24 cellular contexts compared by ENCODE assay signal in the genomic region with DNA sequence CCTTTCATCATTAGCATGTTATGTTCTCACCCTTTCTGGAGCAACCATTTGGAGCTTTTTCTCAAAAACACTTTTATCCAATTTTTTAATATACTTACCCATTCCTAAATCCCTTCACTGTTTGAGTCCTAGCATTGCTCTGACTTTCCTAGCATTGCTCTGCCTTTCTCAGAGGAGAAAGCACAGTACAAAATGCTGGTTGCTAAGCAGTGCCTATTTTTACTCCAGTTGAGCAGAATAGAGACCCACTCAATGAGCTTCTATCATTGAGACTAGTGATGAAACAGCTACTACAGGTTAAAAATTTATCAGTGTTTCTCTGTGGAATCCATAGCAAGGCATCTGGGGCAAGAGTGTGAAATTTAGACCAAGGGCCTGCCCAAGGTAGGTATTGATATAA. TPM values are rescaled to one million over a fixed set of nuclear protein-coding genes. Genes with fewer than 3 reads are reported as not detected.
DNase-seq lines count a peak whose midpoint lies in the region; ATAC-seq and TF ChIP-seq lines count a peak whose summit lies in the region.
"Had no signal": no experiment of that assay in that cellular context is flagged by ENCODE, and none has a peak within 500 bp of the region (broad histone marks: within the 10 kb centered on the region; RNA-seq: fewer than 3 reads in every experiment).

No MANE protein-coding gene starts in this region.

- H3K4me1 ChIP-seq in heart right ventricle, result peaks cover 0 to 44% (median 5%) of the 10 kb centered on the region in 9 donors
- H3K4me1 ChIP-seq in psoas muscle, result peaks cover 7% of the 10 kb centered on the region
- peaks cover 8% of the 10 kb centered on the region; the same call in 1 of the 2 replicates for H3K4me1 ChIP-seq in PC-9 (replicated peaks; ENCODE audit: insufficient read depth)
- H3K4me1 ChIP-seq: SJSA1 had no signal

- H3K4me2 ChIP-seq in PC-9, result no peak overlapping the region
- H3K4me2 ChIP-seq: BLaER1 had no signal

- no peak for TF ChIP-seq CTCF in Calu3 (IDR thresholded peaks at IDR 0.05; ENCODE audit: unreplicated experiment)
- TF ChIP-seq CTCF in heart right ventricle (IDR thresholded peaks at IDR 0.05), result no peak
- TF ChIP-seq CTCF in psoas muscle (IDR thresholded peaks at IDR 0.05), result no peak
- TF ChIP-seq CTCF in PC-9 (conservative IDR thresholded peaks at IDR 0.05), result no peak

- in situ Hi-C loops in KBM-7 (cut with MboI; ENCODE audit: low pct_unique_long_range_greater_than_20kb, low sequenced_read_pairs), result no loop called here

- no peak overlapping the region for H3K4me3 ChIP-seq in heart right ventricle
- H3K4me3 ChIP-seq in psoas muscle, result no peak overlapping the region
- no peak overlapping the region for H3K4me3 ChIP-seq in PC-9
- H3K4me3 ChIP-seq: BLaER1, SJSA1 had no signal

- BruUV-seq in Calu3 (replicated peaks; lab: Mats Ljungman, UMichigan) (no TSS peak), PC-9 (replicated peaks; lab: Mats Ljungman, UMichigan) (no TSS peak)

- H3K79me2 ChIP-seq in PC-9 (ENCODE audit: low read depth), result no peaks in the 10 kb centered on the region

- H3K9me3 Mint-ChIP-seq in Calu3 (ENCODE audit: low read depth, unreplicated experiment), result peaks cover 5% of the 10 kb centered on the region
- H3K9me3 Mint-ChIP-seq: CD4-positive, alpha-beta T cell; H9; HFFc6 had no signal

- H3K36me3 ChIP-seq in heart right ventricle (no peaks in the 10 kb centered on the region), psoas muscle (ENCODE audit: insufficient read depth in 1 of 2, low read depth in 1 of 2) (no peaks in the 10 kb centered on the region), PC-9 (ENCODE audit: low read depth) (no peaks in the 10 kb centered on the region)
- H3K36me3 ChIP-seq: BLaER1, SJSA1 had no signal

- CTCF ChIA-PET in Calu3 (lab: Charles Lee), result interaction anchor here (1.0 to 2.9 kb wide), 4 partner anchors 13 to 108 kb away, joined by 3 to 10 read pairs (median 4); no protein-coding TSS in a partner anchor
- CTCF ChIA-PET in PC-9 (lab: Charles Lee), result interaction anchor here (0.6 kb wide), 1 partner anchor 530 kb away, joined by 3 read pairs; no protein-coding TSS in a partner anchor

- H3K27me3 Mint-ChIP-seq in Calu3 (ENCODE audit: unreplicated experiment), result no peaks in the 10 kb centered on the region

- DNase-seq in Ammon's horn (ENCODE audit: low spot score), result peak; percentile 31
- DNase-seq in Calu3, result no peak
- DNase-seq in heart right ventricle, result no peak
- no peak for DNase-seq in psoas muscle
- DNase-seq in NCI-H1048 (lab: John Stamatoyannopoulos, UW), result no peak
- no peak for DNase-seq in KBM-7
- DNase-seq in PC-9, result no peak
- DNase-seq: CD4-positive, alpha-beta T cell; COR-L47; DMS 273 treated with DMSO at 0.1 percent for 48 hours; DMS79 treated with DMSO at 0.1 percent for 48 hours; H9; HFFc6; KG1; NCI-H1105; NCI-H2029 treated with DMSO at 0.1 percent for 48 hours; NCI-H226; NCI-H510A treated with DMSO at 0.1 percent for 48 hours; NCI-H748 treated with DMSO at 0.1 percent for 48 hours had no signal

- H4K20me1 ChIP-seq in PC-9 (ENCODE audit: insufficient read depth), result no peaks in the 10 kb centered on the region
- H4K20me1 ChIP-seq: BLaER1 had no signal

- ATAC-seq in heart right ventricle (peak in 7 of 8 donors; percentile 39 to 83 (median 66)), psoas muscle (no peak)
- ATAC-seq: Panc1 had no signal

- no peaks in the 10 kb centered on the region for H3F3A ChIP-seq in PC-9 (ENCODE audit: insufficient read depth, low read depth)

- intact Hi-C loops in Calu3 (cut with micrococcal nuclease; ENCODE audit: unreplicated experiment) (no loop called here), heart right ventricle (cut with DNase I) (no loop called here), psoas muscle (cut with DNase I) (no loop called here), PC-9 (cut with micrococcal nuclease; ENCODE audit: unreplicated experiment) (no loop called here)

- peak overlapping the region; percentile 12 for H3K27ac Mint-ChIP-seq in Calu3 (ENCODE audit: unreplicated experiment)
- H3K27ac Mint-ChIP-seq: CD4-positive, alpha-beta T cell; HFFc6 had no signal

- no peaks in the 10 kb centered on the region for H3K9me3 ChIP-seq in heart right ventricle
- no peaks in the 10 kb centered on the region for H3K9me3 ChIP-seq in psoas muscle
- no peaks in the 10 kb centered on the region for H3K9me3 ChIP-seq in PC-9 (ENCODE audit: insufficient read depth, low read depth)
- H3K9me3 ChIP-seq: BLaER1, SJSA1 had no signal

- no peak overlapping the region for H2AFZ ChIP-seq in PC-9

- POLR2A ChIA-PET in PC-9 (lab: Charles Lee; ENCODE audit: unreplicated experiment), result no interaction called here

- H3K4me3 Mint-ChIP-seq in Calu3 (ENCODE audit: low read depth, unreplicated experiment), result peak overlapping the region; percentile 8
- H3K4me3 Mint-ChIP-seq: CD4-positive, alpha-beta T cell; H9; HFFc6 had no signal

- H3K27me3 ChIP-seq in heart right ventricle (peaks cover 0 to 35% (median 6%) of the 10 kb centered on the region in 7 donors), psoas muscle (ENCODE audit: insufficient read depth in 3 of 3, low read length in 2 of 3) (peaks cover 0 to 7% (median 0%) of the 10 kb centered on the region in 3 donors), PC-9 (ENCODE audit: insufficient read depth, low read depth) (no peaks in the 10 kb centered on the region)
- H3K27me3 ChIP-seq: BLaER1, SJSA1 had no signal

- H3K9me2 ChIP-seq in PC-9 (ENCODE audit: insufficient read depth), result 0 out of 2 replicates have a peak, but pooled peaks cover 3% of the 10 kb centered on the region

- H3K27ac ChIP-seq in heart right ventricle (peak overlapping the region; percentile 26 to 83 (median 69)), psoas muscle (peak overlapping the region; percentile 44), PC-9 (no peak overlapping the region)
- H3K27ac ChIP-seq: BLaER1, HL-60, SJSA1 had no signal

- H3K36me3 Mint-ChIP-seq in Calu3 (ENCODE audit: insufficient read depth, unreplicated experiment), result no peaks in the 10 kb centered on the region

- peaks cover 56% of the 10 kb centered on the region for H3K4me1 Mint-ChIP-seq in Calu3 (ENCODE audit: low read depth, unreplicated experiment)

RNA-seq across cellular contexts. Expression of gene IL1RAP, which starts 21.8 kb away (rescaled TPM):
- total RNA-seq in Calu3 (2022) (186 and 239 TPM in 2 replicates), heart right ventricle (10 to 100 TPM in 4 of 10 donors, 1 to 10 TPM in 6; 3.9 to 11.9 (median 8.7) TPM), psoas muscle (1 to 10 TPM; 2.1 to 5.2 (median 4.6) TPM), PC-9 (2021) (8.4 and 13.3 TPM in 2 replicates)
- polyA plus RNA-seq in heart right ventricle (1 to 10 TPM; 2.1 to 5.9 TPM), psoas muscle (1 to 10 TPM in 2 of 3 donors, under 1 TPM in 1; 0.70 to 6.3 (median 1.1) TPM)

RNA-seq across cellular contexts. Expression of gene TMEM207, which starts 42.4 kb away (rescaled TPM):
- total RNA-seq in Calu3 (2022), result 0.57 and 1.4 TPM in 2 replicates
- total RNA-seq in heart right ventricle, result not detected
- polyA plus RNA-seq in heart right ventricle, result not detected
- not detected for total RNA-seq in psoas muscle
- polyA plus RNA-seq in psoas muscle, result not detected
- total RNA-seq in PC-9 (2021), result not detected in 2 replicates
- total RNA-seq: CD4-positive, alpha-beta T cell; H9; HFFc6; HT1080; SJSA1 had no signal

Comparison
In these comparisons a context has a peak if more than half of its experiments do, and no peak if none do; other contexts are left out.
1. ATAC-seq: peak in heart right ventricle (7 of 8); none in psoas muscle (0 of 4).
2. RNA of gene IL1RAP, which starts 21.8 kb away (total RNA-seq): 186 to 239 TPM in Calu3; 8.4 to 13.3 TPM in PC-9, 3.9 to 11.9 TPM in heart right ventricle and 2.1 to 5.2 TPM in psoas muscle; every median in the first group is over 10 times any median in the second.